In genomic region chr3:194685723-194686413, GRCh38 we compare ENCODE assay signal across 8 cellular contexts.
DNase-seq lines count a peak whose midpoint lies in the region; ATAC-seq and TF ChIP-seq lines count a peak whose summit lies in the region.

FAM43A (plus strand) TSS chr3:194685883; CDS start chr3:194686827, 944 bp downstream.

- in situ Hi-C loops in GM13976 (cut with MboI; ENCODE audit: low sequenced_read_pairs, unreplicated experiment) = loop anchor here (10.0 to 25.0 kb wide), 3 partner anchors 419 to 851 kb away; partner anchors contain the start of gene PPP1R2

- DNase-seq in GM13976 (ENCODE audit: low spot score) = peak; percentile 85
- peak; percentile 77 for DNase-seq in NCI-H510A treated with DMSO at 0.1 percent for 48 hours (lab: John Stamatoyannopoulos, UW)
- DNase-seq in activated CD4-positive, alpha-beta T cell treated with anti-CD3 and anti-CD28 coated beads, Interleukin-2, amount 50 U/mL, for 1 hour = peak; percentile 62
- DNase-seq in dedifferentiated amniotic fluid mesenchymal stem cell (ENCODE audit: extremely low spot score) = peak; percentile 95
- peak; percentile 96 for DNase-seq in left kidney (ENCODE audit: low read depth, low spot score)
- DNase-seq in stimulated activated CD4-positive, alpha-beta T cell treated with anti-CD3 and anti-CD28 coated beads, Interleukin-1b, Interleukin-23, amount 100 ng/mL, for 24 hours (ENCODE audit: low read depth in 4 of 4, low spot score in 1 of 4) = peak in 3 of 4 experiments; percentile 53 to 70 (median 68)

- ATAC-seq in HG03159 (IDR thresholded peaks at IDR 0.05; ENCODE audit: unreplicated experiment) (peak; percentile 34), HG03025 (IDR thresholded peaks at IDR 0.05; ENCODE audit: low FRiP score, unreplicated experiment) (no peak)

- TF ChIP-seq CTCF in GM13976 (IDR thresholded peaks at IDR 0.05; ENCODE audit: borderline replicate concordance, control extremely low read depth, extremely low read depth, insufficient read depth, missing control alignments) = peak; percentile 22
